In the genomic region with DNA sequence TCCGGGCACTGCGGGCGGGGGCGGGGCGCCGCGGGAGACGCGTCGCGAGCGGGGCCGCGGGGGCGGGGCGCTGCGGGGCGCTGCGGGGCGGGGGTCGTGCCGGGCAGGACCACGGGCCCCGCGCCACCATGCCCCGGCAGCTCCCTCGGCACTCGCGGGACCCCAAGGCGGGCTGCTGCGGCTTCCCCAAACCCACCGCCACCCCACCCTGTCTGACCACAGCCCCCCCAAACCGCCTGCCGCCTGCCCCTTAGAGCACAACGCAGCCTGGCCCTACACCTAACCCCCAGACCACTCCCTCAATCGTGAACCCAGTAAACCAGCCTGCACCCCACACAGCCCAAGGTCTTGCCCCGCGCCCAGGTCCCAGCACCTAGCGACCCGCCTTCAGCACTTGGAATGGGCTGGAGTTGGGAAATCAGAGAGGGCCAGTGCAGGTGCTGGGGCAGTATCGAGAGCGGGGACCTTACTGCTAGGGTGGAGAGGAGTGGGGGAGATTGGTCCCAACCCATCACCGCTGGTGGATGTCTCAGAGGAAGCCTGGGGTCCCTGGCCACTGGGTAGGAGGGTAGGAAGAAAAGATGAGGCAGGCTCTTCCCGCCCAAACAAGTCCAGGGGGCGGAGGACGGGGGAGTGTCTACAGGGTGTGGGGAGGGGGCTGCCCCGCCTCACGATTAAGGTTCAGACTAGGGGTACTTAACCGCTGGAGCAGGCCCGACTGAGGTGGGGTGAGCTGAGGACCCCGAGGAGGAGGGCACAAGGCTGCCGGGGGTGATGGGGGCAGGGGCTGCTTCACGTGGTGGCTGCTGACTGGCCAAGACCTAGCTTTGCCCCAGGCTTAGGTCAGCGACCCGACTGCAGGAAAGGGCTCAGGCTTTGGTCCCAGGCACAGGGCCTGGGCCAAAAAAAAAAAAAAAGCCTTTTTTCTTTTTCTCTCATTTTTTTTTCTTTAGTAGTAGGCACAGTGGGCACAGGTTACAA, we compare ENCODE assay signal across 1 cellular context.
TF ChIP-seq lines count a peak whose summit lies in the region.

No MANE protein-coding gene starts in this region.

TF ChIP-seq in WTC11, 78 proteins besides CTCF, POLR2A, EP300 and RAD21 (continued from another document):
- TF ChIP-seq, protein P1, sequence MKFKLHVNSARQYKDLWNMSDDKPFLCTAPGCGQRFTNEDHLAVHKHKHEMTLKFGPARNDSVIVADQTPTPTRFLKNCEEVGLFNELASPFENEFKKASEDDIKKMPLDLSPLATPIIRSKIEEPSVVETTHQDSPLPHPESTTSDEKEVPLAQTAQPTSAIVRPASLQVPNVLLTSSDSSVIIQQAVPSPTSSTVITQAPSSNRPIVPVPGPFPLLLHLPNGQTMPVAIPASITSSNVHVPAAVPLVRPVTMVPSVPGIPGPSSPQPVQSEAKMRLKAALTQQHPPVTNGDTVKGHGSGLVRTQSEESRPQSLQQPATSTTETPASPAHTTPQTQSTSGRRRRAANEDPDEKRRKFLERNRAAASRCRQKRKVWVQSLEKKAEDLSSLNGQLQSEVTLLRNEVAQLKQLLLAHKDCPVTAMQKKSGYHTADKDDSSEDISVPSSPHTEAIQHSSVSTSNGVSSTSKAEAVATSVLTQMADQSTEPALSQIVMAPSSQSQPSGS (CRISPR knock-in tag; IDR thresholded peaks at IDR 0.05; ENCODE audit: borderline replicate concordance, low read depth): no peak
- TF ChIP-seq CREB1 (CRISPR knock-in tag; IDR thresholded peaks at IDR 0.05) (no peak), ZNF263 (CRISPR knock-in tag; IDR thresholded peaks at IDR 0.05; ENCODE audit: low read depth) (no peak), SOX15 (CRISPR knock-in tag; IDR thresholded peaks at IDR 0.05) (no peak), JAZF1 (CRISPR knock-in tag; IDR thresholded peaks at IDR 0.05) (no peak), ZNF138 (CRISPR knock-in tag; conservative IDR thresholded peaks at IDR 0.05) (no peak), ZNF232 (CRISPR knock-in tag; IDR thresholded peaks at IDR 0.05) (no peak), SMAD4 (CRISPR knock-in tag; IDR thresholded peaks at IDR 0.05) (no peak)
- TF ChIP-seq, protein P2, sequence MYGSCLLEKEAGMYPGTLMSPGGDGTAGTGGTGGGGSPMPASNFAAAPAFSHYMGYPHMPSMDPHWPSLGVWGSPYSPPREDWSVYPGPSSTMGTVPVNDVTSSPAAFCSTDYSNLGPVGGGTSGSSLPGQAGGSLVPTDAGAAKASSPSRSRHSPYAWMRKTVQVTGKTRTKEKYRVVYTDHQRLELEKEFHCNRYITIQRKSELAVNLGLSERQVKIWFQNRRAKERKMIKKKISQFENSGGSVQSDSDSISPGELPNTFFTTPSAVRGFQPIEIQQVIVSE (CRISPR knock-in tag; IDR thresholded peaks at IDR 0.05; ENCODE audit: borderline replicate concordance): no peak
- TF ChIP-seq, protein P3, sequence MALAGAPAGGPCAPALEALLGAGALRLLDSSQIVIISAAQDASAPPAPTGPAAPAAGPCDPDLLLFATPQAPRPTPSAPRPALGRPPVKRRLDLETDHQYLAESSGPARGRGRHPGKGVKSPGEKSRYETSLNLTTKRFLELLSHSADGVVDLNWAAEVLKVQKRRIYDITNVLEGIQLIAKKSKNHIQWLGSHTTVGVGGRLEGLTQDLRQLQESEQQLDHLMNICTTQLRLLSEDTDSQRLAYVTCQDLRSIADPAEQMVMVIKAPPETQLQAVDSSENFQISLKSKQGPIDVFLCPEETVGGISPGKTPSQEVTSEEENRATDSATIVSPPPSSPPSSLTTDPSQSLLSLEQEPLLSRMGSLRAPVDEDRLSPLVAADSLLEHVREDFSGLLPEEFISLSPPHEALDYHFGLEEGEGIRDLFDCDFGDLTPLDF (CRISPR knock-in tag; IDR thresholded peaks at IDR 0.05): no peak
- TF ChIP-seq, protein P4, sequence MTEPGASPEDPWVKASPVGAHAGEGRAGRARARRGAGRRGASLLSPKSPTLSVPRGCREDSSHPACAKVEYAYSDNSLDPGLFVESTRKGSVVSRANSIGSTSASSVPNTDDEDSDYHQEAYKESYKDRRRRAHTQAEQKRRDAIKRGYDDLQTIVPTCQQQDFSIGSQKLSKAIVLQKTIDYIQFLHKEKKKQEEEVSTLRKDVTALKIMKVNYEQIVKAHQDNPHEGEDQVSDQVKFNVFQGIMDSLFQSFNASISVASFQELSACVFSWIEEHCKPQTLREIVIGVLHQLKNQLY (CRISPR knock-in tag; IDR thresholded peaks at IDR 0.05): no peak
- TF ChIP-seq, protein P5, sequence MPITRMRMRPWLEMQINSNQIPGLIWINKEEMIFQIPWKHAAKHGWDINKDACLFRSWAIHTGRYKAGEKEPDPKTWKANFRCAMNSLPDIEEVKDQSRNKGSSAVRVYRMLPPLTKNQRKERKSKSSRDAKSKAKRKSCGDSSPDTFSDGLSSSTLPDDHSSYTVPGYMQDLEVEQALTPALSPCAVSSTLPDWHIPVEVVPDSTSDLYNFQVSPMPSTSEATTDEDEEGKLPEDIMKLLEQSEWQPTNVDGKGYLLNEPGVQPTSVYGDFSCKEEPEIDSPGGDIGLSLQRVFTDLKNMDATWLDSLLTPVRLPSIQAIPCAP (CRISPR knock-in tag; IDR thresholded peaks at IDR 0.05): no peak
- TF ChIP-seq, protein P6, sequence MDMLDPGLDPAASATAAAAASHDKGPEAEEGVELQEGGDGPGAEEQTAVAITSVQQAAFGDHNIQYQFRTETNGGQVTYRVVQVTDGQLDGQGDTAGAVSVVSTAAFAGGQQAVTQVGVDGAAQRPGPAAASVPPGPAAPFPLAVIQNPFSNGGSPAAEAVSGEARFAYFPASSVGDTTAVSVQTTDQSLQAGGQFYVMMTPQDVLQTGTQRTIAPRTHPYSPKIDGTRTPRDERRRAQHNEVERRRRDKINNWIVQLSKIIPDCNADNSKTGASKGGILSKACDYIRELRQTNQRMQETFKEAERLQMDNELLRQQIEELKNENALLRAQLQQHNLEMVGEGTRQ (CRISPR knock-in tag; IDR thresholded peaks at IDR 0.05): peak; percentile 71
